1 cellular context compared by ENCODE assay signal in genomic region chr1:200400556-200400955, GRCh38.
TF ChIP-seq lines count a peak whose summit lies in the region.

No MANE protein-coding gene starts in this region.

TF ChIP-seq in GM23338, 12 proteins besides CTCF, POLR2A, EP300 and RAD21 (continued from another document):
- TF ChIP-seq ZNF462 (CRISPR knock-in tag; IDR thresholded peaks at IDR 0.05) (no peak), POLR2AphosphoS5 (IDR thresholded peaks at IDR 0.05; ENCODE audit: low read depth) (no peak), NANOG (IDR thresholded peaks at IDR 0.05; ENCODE audit: borderline replicate concordance) (no peak), ZNF331 (CRISPR knock-in tag; IDR thresholded peaks at IDR 0.05; ENCODE audit: low read depth) (no peak), JUNB (IDR thresholded peaks at IDR 0.05; ENCODE audit: unreplicated experiment) (no peak), EZH2phosphoT487 (IDR thresholded peaks at IDR 0.05; ENCODE audit: unreplicated experiment) (no peak), STAT1 (IDR thresholded peaks at IDR 0.05; ENCODE audit: unreplicated experiment) (no peak)
- TF ChIP-seq, protein P1, sequence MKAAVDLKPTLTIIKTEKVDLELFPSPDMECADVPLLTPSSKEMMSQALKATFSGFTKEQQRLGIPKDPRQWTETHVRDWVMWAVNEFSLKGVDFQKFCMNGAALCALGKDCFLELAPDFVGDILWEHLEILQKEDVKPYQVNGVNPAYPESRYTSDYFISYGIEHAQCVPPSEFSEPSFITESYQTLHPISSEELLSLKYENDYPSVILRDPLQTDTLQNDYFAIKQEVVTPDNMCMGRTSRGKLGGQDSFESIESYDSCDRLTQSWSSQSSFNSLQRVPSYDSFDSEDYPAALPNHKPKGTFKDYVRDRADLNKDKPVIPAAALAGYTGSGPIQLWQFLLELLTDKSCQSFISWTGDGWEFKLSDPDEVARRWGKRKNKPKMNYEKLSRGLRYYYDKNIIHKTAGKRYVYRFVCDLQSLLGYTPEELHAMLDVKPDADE (IDR thresholded peaks at IDR 0.05): no peak
TF ChIP-seq in GM23338: peak in this region for 0.
